ENCODE assay signal across 23 cellular contexts in genomic region chr15:99172171-99172570, GRCh38.
DNase-seq lines count a peak whose midpoint lies in the region; ATAC-seq and TF ChIP-seq lines count a peak whose summit lies in the region.
"Had no signal": no experiment of that assay in that cellular context is flagged by ENCODE, and none has a peak within 500 bp of the region (broad histone marks: within the 10 kb centered on the region; RNA-seq: fewer than 3 reads in every experiment).

No MANE protein-coding gene starts in this region.

- ATAC-seq in HG02610 (IDR thresholded peaks at IDR 0.05; ENCODE audit: unreplicated experiment), result no peak
- ATAC-seq: A549, PC-3 had no signal

- H3K27ac ChIP-seq in H9 (ENCODE audit: insufficient read length, low read depth, low read length) (no peak overlapping the region), esophagus muscularis mucosa (replicated peaks in 1 of 4) (peak overlapping the region; percentile 95 to 99 (median 98)), prostate gland (peak overlapping the region; percentile 76 to 81), stomach smooth muscle (ENCODE audit: low read length) (peak overlapping the region; percentile 100), mesenchymal stem cell (ENCODE audit: low read length, poor library complexity, severe bottlenecking) (no peak overlapping the region)
- H3K27ac ChIP-seq: A549, GM23248 had no signal

- H3K9me3 Mint-ChIP-seq in H9, result no peaks in the 10 kb centered on the region
- H3K9me3 Mint-ChIP-seq: CD4-positive, alpha-beta T cell; IgD-negative memory B cell had no signal

- no peak overlapping the region for H4K91ac ChIP-seq in H9 (ENCODE audit: insufficient read length, low read depth, low read length)
- H4K91ac ChIP-seq in mesenchymal stem cell (ENCODE audit: low read length), result no peak overlapping the region

- no peak for TF ChIP-seq POLR2A in esophagus muscularis mucosa (IDR thresholded peaks at IDR 0.05; ENCODE audit: low read depth)
- TF ChIP-seq POLR2A in prostate gland (IDR thresholded peaks at IDR 0.05), result no peak

- H3K4me1 ChIP-seq in H9 (ENCODE audit: insufficient read depth, low read length) (no peaks in the 10 kb centered on the region), esophagus muscularis mucosa (peaks cover 80 to 98% (median 97%) of the 10 kb centered on the region in 4 donors), prostate gland (replicated peaks) (no peaks in the 10 kb centered on the region), stomach smooth muscle (ENCODE audit: control insufficient read depth, insufficient read depth, low read length) (peaks cover 91% of the 10 kb centered on the region), mesenchymal stem cell (ENCODE audit: control insufficient read depth, insufficient read depth, low read depth, low read length) (peaks cover 2% of the 10 kb centered on the region)
- H3K4me1 ChIP-seq: A549, Caco-2 had no signal

- H3K4me2 ChIP-seq in H9 (ENCODE audit: insufficient read depth, insufficient read length, low read length), result no peak overlapping the region
- H3K4me2 ChIP-seq in mesenchymal stem cell (ENCODE audit: low read length, poor library complexity, severe bottlenecking), result no peak overlapping the region
- H3K4me2 ChIP-seq: A549 had no signal

- H2BK15ac ChIP-seq in H9 (ENCODE audit: low read depth, low read length) (no peak overlapping the region), mesenchymal stem cell (ENCODE audit: low read depth, poor library complexity, severe bottlenecking) (no peak overlapping the region)

- H3K79me2 ChIP-seq in H9 (ENCODE audit: insufficient read depth, low read length), result no peaks in the 10 kb centered on the region

- TF ChIP-seq EP300 in esophagus muscularis mucosa (IDR thresholded peaks at IDR 0.05), result no peak

- no peak overlapping the region for H2AFZ ChIP-seq in H9 (ENCODE audit: low read length)
- H2AFZ ChIP-seq in mesenchymal stem cell (ENCODE audit: low read depth, low read length), result no peak overlapping the region
- H2AFZ ChIP-seq: GM23248 had no signal

- H3T11ph ChIP-seq in H9 (ENCODE audit: low read length), result no peak overlapping the region

- H4K8ac ChIP-seq in H9 (replicated peaks; ENCODE audit: insufficient read length, low read depth, low read length) (no peak overlapping the region), mesenchymal stem cell (ENCODE audit: low read length) (no peak overlapping the region)

- no peak overlapping the region for H2BK20ac ChIP-seq in H9 (ENCODE audit: low read depth, low read length, poor library complexity, severe bottlenecking)

- DNase-seq in H9 (no peak), esophagus muscularis mucosa (ENCODE audit: extremely low spot score) (peak; percentile 72), prostate gland (ENCODE audit: low spot score) (no peak), foreskin fibroblast (no peak), mesenchymal stem cell (no peak)
- no peak for DNase-seq in stimulated activated CD8-positive, alpha-beta memory T cell treated with anti-CD3 and anti-CD28 coated beads, Interleukin-4, amount 100 ng/mL, for 48 hours
- DNase-seq: Caco-2; CD4-positive, alpha-beta T cell; GM23248; HCEC 1CT; Karpas-422; MG63; NCI-H1048; NCI-H1436 treated with DMSO at 0.1 percent for 48 hours; NCI-H2029; NCI-H345; NCI-H524 treated with DMSO at 0.1 percent for 48 hours; PC-3; RPMI8226 had no signal

- no peaks in the 10 kb centered on the region for H3K23me2 ChIP-seq in H9 (ENCODE audit: insufficient read length, low read depth, low read length, poor library complexity, severe bottlenecking)

- TF ChIP-seq CTCF in H9 (conservative IDR thresholded peaks at IDR 0.05) (no peak), esophagus muscularis mucosa (IDR thresholded peaks at IDR 0.05) (no peak), prostate gland (IDR thresholded peaks at IDR 0.05) (no peak), foreskin fibroblast (IDR thresholded peaks at IDR 0.05; ENCODE audit: low read depth, low read length) (no peak)

- H3K14ac ChIP-seq in H9 (ENCODE audit: insufficient read depth, low read length) (no peak overlapping the region), mesenchymal stem cell (ENCODE audit: low read length in 2 of 2) (no peak overlapping the region)

- no peaks in the 10 kb centered on the region for H3K4me1 Mint-ChIP-seq in H9

- H3K9me3 ChIP-seq in H9 (ENCODE audit: control insufficient read depth, low read depth, low read length) (no peaks in the 10 kb centered on the region), esophagus muscularis mucosa (no peaks in the 10 kb centered on the region), prostate gland (no peaks in the 10 kb centered on the region), stomach smooth muscle (ENCODE audit: control insufficient read depth in 2 of 2, low read length in 2 of 2) (no peaks in the 10 kb centered on the region), mesenchymal stem cell (ENCODE audit: control insufficient read depth, low read length) (no peaks in the 10 kb centered on the region)
- H3K9me3 ChIP-seq: A549, Caco-2, MG63 had no signal

- no peak overlapping the region for H3K4me3 Mint-ChIP-seq in H9
- H3K4me3 Mint-ChIP-seq: CD4-positive, alpha-beta T cell; IgD-negative memory B cell had no signal

- H4K5ac ChIP-seq in H9 (ENCODE audit: insufficient read length, low read depth, low read length), result no peak overlapping the region

- H2AK5ac ChIP-seq in H9 (ENCODE audit: insufficient read length, low read length) (no peak overlapping the region), mesenchymal stem cell (ENCODE audit: low read length, severe bottlenecking) (no peak overlapping the region)

- no peaks in the 10 kb centered on the region for H4K20me1 ChIP-seq in H9 (ENCODE audit: control insufficient read depth, insufficient read depth, insufficient read length)

- H2BK120ac ChIP-seq in H9 (ENCODE audit: low read depth, low read length, poor library complexity, severe bottlenecking), result no peak overlapping the region
- H2BK120ac ChIP-seq in mesenchymal stem cell (ENCODE audit: low read depth, low read length), result no peak overlapping the region

- H3K36me3 ChIP-seq in esophagus muscularis mucosa (peaks cover 0 to 34% (median 8%) of the 10 kb centered on the region in 4 donors), prostate gland (no peaks in the 10 kb centered on the region), stomach smooth muscle (ENCODE audit: control insufficient read depth in 2 of 2, insufficient read depth in 2 of 2, low read length in 2 of 2) (no peaks in the 10 kb centered on the region), mesenchymal stem cell (ENCODE audit: control insufficient read depth in 1 of 2, insufficient read depth in 2 of 2, low read depth in 1 of 2, low read length in 2 of 2) (peaks cover 56 to 60% of the 10 kb centered on the region in 2 experiments)

- H3K4ac ChIP-seq in H9 (ENCODE audit: low read depth, low read length) (no peak overlapping the region), mesenchymal stem cell (ENCODE audit: low read depth in 1 of 2, low read length in 2 of 2) (no peak overlapping the region)

- H3K18ac ChIP-seq in H9 (ENCODE audit: insufficient read length, low read depth, low read length), result no peak overlapping the region
- no peak overlapping the region for H3K18ac ChIP-seq in mesenchymal stem cell (ENCODE audit: low read depth in 1 of 2, low read length in 2 of 2)

- no peak overlapping the region for H2BK5ac ChIP-seq in H9 (ENCODE audit: insufficient read length, low read length)
- no peak overlapping the region for H2BK5ac ChIP-seq in mesenchymal stem cell (ENCODE audit: low read depth, low read length, poor library complexity, severe bottlenecking)

- peak overlapping the region in 2 of 3 experiments; percentile 64 to 67; a peak in 3 of 7 replicates for H3K27ac Mint-ChIP-seq in H9
- H3K27ac Mint-ChIP-seq: CD4-positive, alpha-beta T cell; IgD-negative memory B cell had no signal

- no peaks in the 10 kb centered on the region for H3K79me1 ChIP-seq in H9 (ENCODE audit: insufficient read depth, low read depth, low read length, poor library complexity, severe bottlenecking)
- H3K79me1 ChIP-seq in mesenchymal stem cell (replicated peaks; ENCODE audit: low read length, poor library complexity, severe bottlenecking), result peaks cover 9% of the 10 kb centered on the region

- H3K9ac ChIP-seq in H9 (ENCODE audit: extremely low read depth, insufficient read length, low read length) (no peak overlapping the region), stomach smooth muscle (ENCODE audit: low read length in 2 of 2) (peak overlapping the region in 1 of 2 donors; percentile 49), mesenchymal stem cell (ENCODE audit: low read length) (no peak overlapping the region)
- H3K9ac ChIP-seq: GM23248 had no signal

- H3K27me3 ChIP-seq in H9 (ENCODE audit: insufficient read depth, low read length), result no peaks in the 10 kb centered on the region
- no peaks in the 10 kb centered on the region for H3K27me3 ChIP-seq in esophagus muscularis mucosa
- no peaks in the 10 kb centered on the region for H3K27me3 ChIP-seq in prostate gland (replicated peaks; ENCODE audit: insufficient read depth)
- H3K27me3 ChIP-seq in stomach smooth muscle (ENCODE audit: control insufficient read depth in 1 of 2, insufficient read depth in 2 of 2, low read length in 2 of 2), result no peaks in the 10 kb centered on the region
- H3K27me3 ChIP-seq in mesenchymal stem cell (ENCODE audit: control insufficient read depth in 1 of 2, insufficient read depth in 1 of 2, low read length in 2 of 2), result no peaks in the 10 kb centered on the region
- H3K27me3 ChIP-seq: MG63 had no signal

- H3K27me3 Mint-ChIP-seq in H9 (ENCODE audit: low read depth), result no peaks in the 10 kb centered on the region
- H3K27me3 Mint-ChIP-seq: CD4-positive, alpha-beta T cell; IgD-negative memory B cell had no signal

- H3K23ac ChIP-seq in H9 (ENCODE audit: insufficient read length, low read depth, low read length) (no peak overlapping the region), mesenchymal stem cell (ENCODE audit: low read length in 2 of 2) (no peak overlapping the region)

- WGBS in H9 (ENCODE audit: extremely low coverage, insufficient read length, low lambda C conversion rate), result no CpG with 5 or more reads among the region's 4 CpGs
- 94% methylated on average over 4 of the region's 4 CpGs for WGBS in esophagus muscularis mucosa
- 98% methylated on average over 4 of the region's 4 CpGs for WGBS in prostate gland
- WGBS in mesenchymal stem cell, result 98% methylated on average over 4 of the region's 4 CpGs

- H3K36me3 Mint-ChIP-seq in H9 (ENCODE audit: insufficient read depth in 1 of 3, low read depth in 3 of 3), result peaks cover 0 to 20% (median 9%) of the 10 kb centered on the region in 3 experiments; a peak in 6 of 7 replicates
- H3K36me3 Mint-ChIP-seq: IgD-negative memory B cell had no signal

- no peak overlapping the region for H3K56ac ChIP-seq in H9 (ENCODE audit: insufficient read length, low read depth, low read length)

- intact Hi-C loops in esophagus muscularis mucosa (cut with DNase I) (loop anchor here (5.0 kb wide), 2 partner anchors 50 to 70 kb away; no protein-coding TSS in a partner anchor), prostate gland (cut with DNase I) (loop anchor here (5.0 kb wide), 2 partner anchors 50 to 65 kb away; partner anchors contain the start of gene SYNM)

- no peak overlapping the region for H2BK12ac ChIP-seq in H9 (ENCODE audit: insufficient read length, low read depth, low read length)
- H2BK12ac ChIP-seq in mesenchymal stem cell (ENCODE audit: low read length in 2 of 2), result peak overlapping the region in 1 of 2 experiments; percentile 11

- H3K4me3 ChIP-seq in esophagus muscularis mucosa (no peak overlapping the region), prostate gland (no peak overlapping the region), stomach smooth muscle (ENCODE audit: low read length in 2 of 2) (no peak overlapping the region), foreskin fibroblast (ENCODE audit: low read depth in 1 of 2, low read length in 2 of 2) (no peak overlapping the region), mesenchymal stem cell (ENCODE audit: insufficient read depth in 1 of 2, low read depth in 1 of 2, low read length in 2 of 2) (no peak overlapping the region)
- H3K4me3 ChIP-seq: A549, GM23248, MG63 had no signal

Comparison
In these comparisons a context has a peak if more than half of its experiments do, and no peak if none do; other contexts are left out.
1. H3K27ac ChIP-seq: peak in esophagus muscularis mucosa (4 of 4), prostate gland (2 of 2) and stomach smooth muscle (single experiment); none in H9 (single experiment) and mesenchymal stem cell (single experiment).